Comparison of ENCODE assay signal across 15 cellular contexts in genomic region chr9:78167356-78167755, GRCh38.
A peak's percentile ranks its signal among the peaks of the same experiment; 100 is the strongest.
DNase-seq lines count a peak whose midpoint lies in the region; ATAC-seq and TF ChIP-seq lines count a peak whose summit lies in the region.
"Had no signal": no experiment of that assay in that cellular context is flagged by ENCODE, and none has a peak within 500 bp of the region (broad histone marks: within the 10 kb centered on the region; RNA-seq: fewer than 3 reads in every experiment).

No MANE protein-coding gene starts in this region.

- no peak for TF ChIP-seq CTCF in foreskin keratinocyte (conservative IDR thresholded peaks at IDR 0.05)
- no peak for TF ChIP-seq CTCF in thyroid gland (IDR thresholded peaks at IDR 0.05)
- TF ChIP-seq CTCF in coronary artery (IDR thresholded peaks at IDR 0.05) = no peak

- no peaks in the 10 kb centered on the region for H3K9me3 ChIP-seq in thyroid gland

- H3K27ac ChIP-seq in foreskin keratinocyte = no peak overlapping the region
- peak overlapping the region in 1 of 3 donors; percentile 59 for H3K27ac ChIP-seq in thyroid gland
- H3K27ac ChIP-seq in coronary artery = no peak overlapping the region
- H3K27ac ChIP-seq: 22Rv1, spleen had no signal

- H3K4me1 ChIP-seq in foreskin keratinocyte (no peaks in the 10 kb centered on the region), thyroid gland (peaks cover 0 to 12% of the 10 kb centered on the region in 2 donors)
- H3K4me1 ChIP-seq: spleen had no signal

- no peak for ATAC-seq in foreskin keratinocyte
- ATAC-seq: activated T-cell treated with anti-CD3 and anti-CD28 coated beads, Interleukin-2, amount 50 U/mL, for 4 hours; WTC11 had no signal

- DNase-seq in DMS 273 (lab: John Stamatoyannopoulos, UW; ENCODE audit: unreplicated experiment) = peak; percentile 46
- DNase-seq in DMS 273 treated with DMSO at 0.1 percent for 48 hours (lab: John Stamatoyannopoulos, UW) = no peak
- peak; percentile 62 for DNase-seq in NCI-H748 treated with DMSO at 0.1 percent for 48 hours (lab: John Stamatoyannopoulos, UW)
- DNase-seq in foreskin keratinocyte = peak; percentile 6 to 25
- peak; percentile 50 to 72 for DNase-seq in thyroid gland
- no peak for DNase-seq in coronary artery (ENCODE audit: low spot score)
- DNase-seq in amniotic stem cell (lab: John Stamatoyannopoulos, UW) = no peak
- DNase-seq in NCI-H1436 (lab: John Stamatoyannopoulos, UW) = no peak
- DNase-seq: activated T-cell treated with anti-CD3 and anti-CD28 coated beads, Interleukin-2, amount 50 U/mL, for 4 hours; amygdala; CD8-positive, alpha-beta memory T cell; effector CD4-positive, alpha-beta T cell; spleen had no signal

- 6 to 20% methylated on average over 2 of the region's 2 CpGs for WGBS in thyroid gland, 2 donors

- intact Hi-C loops in thyroid gland (cut with DNase I) = no loop called here

- H3K27me3 ChIP-seq in foreskin keratinocyte (peaks cover 21% of the 10 kb centered on the region), thyroid gland (no peaks in the 10 kb centered on the region)
- H3K27me3 ChIP-seq: spleen had no signal

- no peak overlapping the region for H3K4me3 ChIP-seq in thyroid gland (replicated peaks in 1 of 3)
- H3K4me3 ChIP-seq in coronary artery = no peak overlapping the region
- H3K4me3 ChIP-seq: spleen had no signal

- TF ChIP-seq POLR2A in thyroid gland (IDR thresholded peaks at IDR 0.05) = no peak

- no peaks in the 10 kb centered on the region for H3K36me3 ChIP-seq in thyroid gland
- H3K36me3 ChIP-seq: spleen had no signal

Comparison
In these comparisons a context has a peak if more than half of its experiments do, and no peak if none do; other contexts are left out.
1. DNase-seq: peak in DMS 273 (single experiment), NCI-H748 treated with DMSO at 0.1 percent for 48 hours (single experiment), foreskin keratinocyte (2 of 2) and thyroid gland (2 of 2); none in DMS 273 treated with DMSO at 0.1 percent for 48 hours (single experiment), coronary artery (single experiment), amniotic stem cell (single experiment) and NCI-H1436 (single experiment).